In genomic region chr12:6923851-6924250, GRCh38 we compare ENCODE assay signal across 7 cellular contexts. TPM values are rescaled to one million over a fixed set of nuclear protein-coding genes. Genes with fewer than 3 reads are reported as not detected.
A peak's percentile ranks its signal among the peaks of the same experiment; 100 is the strongest.
DNase-seq lines count a peak whose midpoint lies in the region; ATAC-seq and TF ChIP-seq lines count a peak whose summit lies in the region.
"Had no signal": no experiment of that assay in that cellular context is flagged by ENCODE, and none has a peak within 500 bp of the region (broad histone marks: within the 10 kb centered on the region; RNA-seq: fewer than 3 reads in every experiment).

No MANE protein-coding gene starts in this region.

- TF ChIP-seq CTCF in brain (conservative IDR thresholded peaks at IDR 0.05) (no peak), gastrocnemius medialis (IDR thresholded peaks at IDR 0.05 in 4 of 5, conservative IDR thresholded peaks at IDR 0.05 in 1 of 5) (no peak)

- no peaks in the 10 kb centered on the region for H3K9me3 ChIP-seq in gastrocnemius medialis

- no peak overlapping the region for H3K4me3 ChIP-seq in gastrocnemius medialis

- intact Hi-C loops in gastrocnemius medialis (cut with DNase I; ENCODE audit: low total_unique reads): loop anchor here (1.0 to 5.0 kb wide), 6 partner anchors 41 to 713 kb away; partner anchors contain the start of genes C1R, C1RL and TPI1
- intact Hi-C loops in posterior vena cava (cut with DNase I): loop anchor here in 1 of 2 donors (2.0 kb wide), 1 partner anchor 45 kb away; no protein-coding TSS in a partner anchor

- H3K4me3 Mint-ChIP-seq in IgD-negative memory B cell (peak overlapping the region in 2 of 4 donors; percentile 54 to 90), brain (peak overlapping the region; percentile 87 to 96 (median 89))

- H3K36me3 Mint-ChIP-seq in IgD-negative memory B cell: no peaks in the 10 kb centered on the region
- H3K36me3 Mint-ChIP-seq in brain: peaks cover 29% of the 10 kb centered on the region

- ATAC-seq in gastrocnemius medialis: no peak
- ATAC-seq in HG03521 (IDR thresholded peaks at IDR 0.05; ENCODE audit: unreplicated experiment): no peak

- peak overlapping the region in 3 of 4 donors; percentile 88 to 98 (median 94) for H3K27ac ChIP-seq in gastrocnemius medialis

- no peak for DNase-seq in gastrocnemius medialis
- no peak for DNase-seq in stimulated activated naive CD4-positive, alpha-beta T cell treated with Interleukin-2 at 50 U/mL for 16 hours (lab: John Stamatoyannopoulos, UW)
- DNase-seq in posterior vena cava (ENCODE audit: low spot score): no peak

- no peaks in the 10 kb centered on the region for H3K36me3 ChIP-seq in gastrocnemius medialis

- in situ Hi-C loops in gastrocnemius medialis (cut with MboI; ENCODE audit: low sequenced_read_pairs in 4 of 4): loop anchor here in 2 of 4 donors (10.0 to 25.0 kb wide), 2 partner anchors 188 to 191 kb away; partner anchors contain the start of gene C1RL (in 1 of the 2)

- H3K9me3 Mint-ChIP-seq in IgD-negative memory B cell (no peaks in the 10 kb centered on the region), brain (peaks cover 0 to 6% (median 0%) of the 10 kb centered on the region in 5 experiments)

- peaks cover 31 to 35% of the 10 kb centered on the region in 2 donors for H3K4me1 ChIP-seq in gastrocnemius medialis

- no peak for TF ChIP-seq POLR2A in gastrocnemius medialis (IDR thresholded peaks at IDR 0.05)

- H3K27ac Mint-ChIP-seq in IgD-negative memory B cell (peak overlapping the region in 2 of 3 donors; percentile 64 to 86), brain (peak overlapping the region; percentile 99 to 100 (median 99))

- H3K27me3 ChIP-seq in gastrocnemius medialis: no peaks in the 10 kb centered on the region

- H3K4me1 Mint-ChIP-seq in IgD-negative memory B cell: peaks cover 31 to 46% (median 37%) of the 10 kb centered on the region in 3 donors
- H3K4me1 Mint-ChIP-seq in brain: peaks cover 78% of the 10 kb centered on the region

- H3K27me3 Mint-ChIP-seq in IgD-negative memory B cell (no peaks in the 10 kb centered on the region), brain (peaks cover 3% of the 10 kb centered on the region)

RNA-seq across cellular contexts. Expression of gene ATN1, which starts 3.9 kb away (rescaled TPM):
- polyA plus RNA-seq in IgD-negative memory B cell: 1.4 TPM
- 221 TPM for polyA plus RNA-seq in brain (ENCODE audit: insufficient read depth, low read depth, low replicate concordance)
- 10 to 100 TPM; 11.5 to 31.5 (median 26.5) TPM for total RNA-seq in gastrocnemius medialis
- total RNA-seq in posterior vena cava: 100 to 1,000 TPM in 1 of 2 donors, 10 to 100 TPM in 1; 97.0 to 106 TPM

RNA-seq across cellular contexts. Expression of gene ENO2, which starts 9.5 kb away (rescaled TPM):
- polyA plus RNA-seq in IgD-negative memory B cell (21.7 TPM), brain (ENCODE audit: insufficient read depth, low read depth, low replicate concordance) (553 TPM)
- total RNA-seq in gastrocnemius medialis (1 to 10 TPM in 3 of 4 donors, under 1 TPM in 1; 0.97 to 6.2 (median 1.8) TPM), posterior vena cava (10 to 100 TPM; 45.6 to 57.1 TPM)

RNA-seq across cellular contexts. Expression of gene LRRC23, which starts 19.2 kb away (rescaled TPM):
- polyA plus RNA-seq in IgD-negative memory B cell: 4.9 TPM
- polyA plus RNA-seq in brain (ENCODE audit: insufficient read depth, low read depth, low replicate concordance): 19.3 TPM
- total RNA-seq in gastrocnemius medialis: 10 to 100 TPM in 2 of 4 donors, 1 to 10 TPM in 2; 6.5 to 14.0 (median 11.0) TPM
- 1 to 10 TPM; 5.3 to 6.7 TPM for total RNA-seq in posterior vena cava

RNA-seq across cellular contexts. Expression of gene RNU7-1, which starts 19.8 kb away (rescaled TPM):
- polyA plus RNA-seq in IgD-negative memory B cell (not detected), brain (ENCODE audit: insufficient read depth, low read depth, low replicate concordance) (not detected)
- total RNA-seq in gastrocnemius medialis (not detected), posterior vena cava (not detected)
- total RNA-seq: dermis blood vessel endothelial cell had no signal

RNA-seq across cellular contexts. Expression of gene C12orf57, which starts 20.0 kb away (rescaled TPM):
- polyA plus RNA-seq in IgD-negative memory B cell: 141 TPM
- polyA plus RNA-seq in brain (ENCODE audit: insufficient read depth, low read depth, low replicate concordance): 619 TPM
- 100 to 1,000 TPM; 175 to 220 (median 183) TPM for total RNA-seq in gastrocnemius medialis
- total RNA-seq in posterior vena cava: 100 to 1,000 TPM; 189 to 206 TPM

Comparison
In these comparisons a context has a peak if more than half of its experiments do, and no peak if none do; other contexts are left out.
1. RNA of gene ENO2, which starts 9.5 kb away (total RNA-seq): 45.6 to 57.1 TPM in posterior vena cava; 0.97 to 6.2 TPM in gastrocnemius medialis; every median in the first group is over 4 times any median in the second.